In the genomic region with DNA sequence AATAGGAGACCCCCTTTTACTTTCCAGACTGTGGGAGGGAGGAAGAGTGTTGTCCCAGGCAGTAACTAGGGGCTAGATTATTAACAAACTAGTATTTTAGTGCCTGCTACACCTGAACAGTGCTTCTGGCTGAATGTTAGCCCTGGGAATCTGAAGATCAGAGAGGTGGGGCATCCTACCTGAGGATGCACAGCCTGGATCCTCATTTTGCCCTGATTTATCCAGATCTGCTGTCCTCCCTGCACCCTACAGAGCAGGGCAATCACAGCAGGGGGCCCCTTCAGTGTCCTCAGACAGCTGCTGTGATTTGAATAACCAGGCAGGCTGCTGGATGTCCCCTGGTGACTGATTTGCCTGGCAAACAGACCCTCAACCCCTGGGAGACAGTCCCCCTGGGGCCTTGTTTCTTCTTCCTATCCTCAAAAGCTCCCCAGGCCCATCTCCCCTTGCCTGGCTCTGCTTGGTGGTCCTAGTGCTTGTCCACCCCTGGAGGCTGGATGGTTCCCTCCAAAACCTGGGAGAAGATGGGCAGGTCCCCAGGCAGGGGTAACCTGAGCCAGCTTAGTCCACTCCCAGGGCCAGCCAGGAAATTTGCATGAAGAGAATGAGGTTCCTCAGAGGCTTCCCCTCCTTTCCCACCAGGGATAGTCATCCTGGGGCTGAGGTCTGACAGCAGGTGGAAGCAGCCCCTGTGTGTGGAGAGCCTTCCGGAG, we compare ENCODE assay signal across 2 cellular contexts.
A peak's percentile ranks its signal among the peaks of the same experiment; 100 is the strongest.
TF ChIP-seq lines count a peak whose summit lies in the region.

Gene OVOL3 (plus strand): TSS at position 657 of the 713 bp plus-strand sequence. CDS start 60 bp downstream, outside the sequence.

TF ChIP-seq in HepG2, 621 proteins besides CTCF, POLR2A, EP300 and RAD21:
- TF ChIP-seq MEIS2 (CRISPR knock-in tag; IDR thresholded peaks at IDR 0.05) (no peak), ZNF768 (CRISPR knock-in tag; IDR thresholded peaks at IDR 0.05) (peak; percentile 89)

TF ChIP-seq in H1, 55 proteins besides CTCF, POLR2A, EP300 and RAD21:
- TF ChIP-seq CHD1 (IDR thresholded peaks at IDR 0.05; ENCODE audit: low read depth, low read length), result peak; percentile 36; the same call in 1 of the 2 replicates
- TF ChIP-seq SIN3A (conservative IDR thresholded peaks at IDR 0.05 in 1 of 2, IDR thresholded peaks at IDR 0.05 in 1 of 2; ENCODE audit: low read depth in 1 of 2, low read length in 2 of 2), result 0 out of 4 replicates have a peak, but pooled peaks of 1 of the 2 experiments have one; percentile 57
- TF ChIP-seq EZH2 (IDR thresholded peaks at IDR 0.05; ENCODE audit: low read depth, low read length, severe bottlenecking), result no peak
- no peak for TF ChIP-seq SP1 (IDR thresholded peaks at IDR 0.05; ENCODE audit: low read depth, low read length)
- TF ChIP-seq KDM1A (IDR thresholded peaks at IDR 0.05; ENCODE audit: borderline replicate concordance, low read length), result peak; percentile 69; the same call in 1 of the 2 replicates
- TF ChIP-seq KDM4A (IDR thresholded peaks at IDR 0.05; ENCODE audit: low read depth, low read length, severe bottlenecking), result peak; percentile 7
